ENCODE assay signal across 5 cellular contexts in the genomic region with DNA sequence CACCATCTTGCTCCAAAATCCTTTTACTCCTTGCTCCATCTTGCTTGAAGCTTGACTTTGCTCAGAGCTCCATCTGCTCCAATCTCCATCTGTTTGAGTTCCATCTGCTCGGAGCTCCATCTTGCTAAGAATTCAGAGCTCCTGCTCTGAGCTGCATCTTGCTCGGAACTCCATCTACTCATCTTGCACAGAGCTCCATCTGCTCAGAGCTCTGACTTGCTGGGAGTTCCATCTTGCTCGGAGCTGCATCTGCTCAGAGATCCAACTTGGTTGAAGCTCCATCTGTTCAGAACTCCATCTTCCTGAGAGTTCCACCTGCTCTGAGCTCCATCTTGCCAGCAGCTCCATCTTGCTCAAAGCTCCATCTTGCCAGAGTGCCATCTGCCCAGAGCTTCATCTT.
"Had no signal": no experiment of that assay in that cellular context is flagged by ENCODE, and none has a peak within 500 bp of the region (broad histone marks: within the 10 kb centered on the region; RNA-seq: fewer than 3 reads in every experiment).

No MANE protein-coding gene starts in this region.

- H2AFZ ChIP-seq: GM23338 had no signal

- DNase-seq: H9, HCEC 1CT, IMR-90 had no signal

- H3K4me2 ChIP-seq: GM23338 had no signal

- H3K27ac Mint-ChIP-seq: GM23338, H9 had no signal

- ATAC-seq: GM23338, K562 had no signal

- H3K4me3 Mint-ChIP-seq: GM23338, H9 had no signal

- H3K4me3 ChIP-seq: GM23338, K562 had no signal

- H3K4me1 Mint-ChIP-seq: GM23338, H9 had no signal
